ENCODE assay signal across 12 cellular contexts in the genomic region with DNA sequence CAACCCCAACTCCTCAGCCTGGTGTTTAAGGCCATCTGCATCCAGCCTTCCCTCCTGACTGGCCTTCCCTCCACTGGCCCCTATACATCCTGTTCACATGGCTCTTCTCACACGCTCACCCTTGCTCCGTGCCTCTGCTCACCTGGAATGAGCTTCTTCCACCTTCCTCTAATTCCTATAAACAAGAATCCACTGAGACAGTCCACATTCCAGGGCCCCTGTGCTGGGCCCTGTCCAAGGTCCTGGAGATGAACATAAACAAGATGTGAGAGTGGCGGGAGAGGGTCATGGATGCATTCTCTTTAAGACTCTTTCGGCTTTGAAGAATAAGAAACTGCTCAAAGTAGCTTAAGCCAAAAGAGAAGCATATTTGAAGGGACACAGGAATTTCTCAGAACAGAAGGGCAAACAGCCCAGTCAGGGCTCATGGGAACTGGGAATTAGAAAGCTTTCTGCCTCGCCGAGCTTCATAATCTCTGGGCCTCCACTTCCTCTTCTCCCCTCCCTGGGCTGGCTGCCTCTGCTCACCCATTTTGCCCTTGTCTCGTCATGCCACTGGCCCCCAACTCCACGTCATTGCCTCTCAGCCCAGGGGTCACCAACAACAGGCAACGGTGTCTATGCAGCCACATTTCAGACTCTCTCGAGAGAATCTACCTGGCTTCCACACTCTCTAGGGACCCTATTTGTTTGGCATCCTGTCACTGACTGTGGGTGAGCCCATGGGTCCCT. TPM values are rescaled to one million over a fixed set of nuclear protein-coding genes. Genes with fewer than 3 reads are reported as not detected.
DNase-seq lines count a peak whose midpoint lies in the region; TF ChIP-seq lines count a peak whose summit lies in the region.
"Had no signal": no experiment of that assay in that cellular context is flagged by ENCODE, and none has a peak within 500 bp of the region (broad histone marks: within the 10 kb centered on the region; RNA-seq: fewer than 3 reads in every experiment).

No MANE protein-coding gene starts in this region.

- H3K27me3 Mint-ChIP-seq in Calu3 (ENCODE audit: unreplicated experiment) = peaks cover 88% of the 10 kb centered on the region

- peak; percentile 60 for DNase-seq in Calu3
- DNase-seq in LHCN-M2 (ENCODE audit: low read depth) = peak; percentile 5
- DNase-seq in mammary epithelial cell = peak; percentile 24
- peak; percentile 40 for DNase-seq in lung microvascular endothelial cell (ENCODE audit: low read depth in 2 of 2)
- DNase-seq in effector CD4-positive, alpha-beta T cell = no peak
- no peak for DNase-seq in activated gamma-delta T cell (lab: John Stamatoyannopoulos, UW)
- no peak for DNase-seq in stimulated activated CD4-positive, alpha-beta T cell treated with anti-CD3 and anti-CD28 coated beads, Interleukin-2, amount 100 ng/mL, for 24 hours
- no peak for DNase-seq in COLO668 (lab: John Stamatoyannopoulos, UW; ENCODE audit: unreplicated experiment)
- DNase-seq: CD8-positive, alpha-beta memory T cell; NCI-H1417 treated with DMSO at 0.1 percent for 48 hours had no signal

- intact Hi-C loops in Calu3 (cut with micrococcal nuclease; ENCODE audit: unreplicated experiment) = loop anchor here (1.0 kb wide), 1 partner anchor 156 kb away; no protein-coding TSS in a partner anchor
- intact Hi-C loops in mammary epithelial cell (cut with micrococcal nuclease) = no loop called here

- H3K4me1 Mint-ChIP-seq in Calu3 (ENCODE audit: low read depth, unreplicated experiment) = no peaks in the 10 kb centered on the region

- no peaks in the 10 kb centered on the region for H3K36me3 Mint-ChIP-seq in Calu3 (ENCODE audit: insufficient read depth, unreplicated experiment)
- H3K36me3 Mint-ChIP-seq: CD8-positive, alpha-beta memory T cell had no signal

- dilution Hi-C loops in mammary epithelial cell (cut with HindIII; ENCODE audit: low sequenced_read_pairs) = loop anchor here (5.0 to 10.0 kb wide), 2 partner anchors 107 to 111 kb away; no protein-coding TSS in a partner anchor

- WGBS in mammary epithelial cell (ENCODE audit: low coverage, missing lambda C conversion rate) = 37% methylated on average over 10 of the region's 10 CpGs

- H3K27ac ChIP-seq in mammary epithelial cell (ENCODE audit: insufficient read depth, low read depth, low read length) = no peak overlapping the region

- no peaks in the 10 kb centered on the region for H3K79me2 ChIP-seq in mammary epithelial cell (ENCODE audit: insufficient read depth, low read length)

- no peak overlapping the region for H3K4me2 ChIP-seq in mammary epithelial cell (ENCODE audit: insufficient read depth, low read depth, low read length)

- H3K9me3 ChIP-seq in mammary epithelial cell (replicated peaks; ENCODE audit: insufficient read depth, low read length) = no peaks in the 10 kb centered on the region

- H2AFZ ChIP-seq in mammary epithelial cell (ENCODE audit: low read depth, low read length) = no peak overlapping the region

- H3K9ac ChIP-seq in mammary epithelial cell (ENCODE audit: insufficient read depth, low read length) = no peak overlapping the region

- H4K20me1 ChIP-seq in mammary epithelial cell (ENCODE audit: insufficient read depth, low read length) = no peaks in the 10 kb centered on the region

- H3K4me3 ChIP-seq in mammary epithelial cell (replicated peaks in 1 of 3; ENCODE audit: insufficient read depth in 1 of 3, low read depth in 2 of 3, low read length in 3 of 3) = no peak overlapping the region

- H3K27ac Mint-ChIP-seq in Calu3 (ENCODE audit: unreplicated experiment) = no peak overlapping the region
- H3K27ac Mint-ChIP-seq: nephron had no signal

- TF ChIP-seq CTCF in Calu3 (IDR thresholded peaks at IDR 0.05; ENCODE audit: unreplicated experiment) (no peak), mammary epithelial cell (conservative IDR thresholded peaks at IDR 0.05 in 1 of 2, IDR thresholded peaks at IDR 0.05 in 1 of 2; ENCODE audit: extremely low read depth in 1 of 2, insufficient read depth in 1 of 2, low read depth in 1 of 2, low read length in 2 of 2) (no peak)

- H3K4me3 Mint-ChIP-seq in Calu3 (ENCODE audit: low read depth, unreplicated experiment) = no peak overlapping the region
- H3K4me3 Mint-ChIP-seq: CD8-positive, alpha-beta memory T cell; nephron had no signal

- CTCF ChIA-PET in Calu3 (lab: Charles Lee) = interaction anchor here (0.6 to 1.0 kb wide), 4 partner anchors 18 to 748 kb away, joined by 3 to 5 read pairs (median 4); no protein-coding TSS in a partner anchor
- CTCF ChIA-PET in mammary epithelial cell (lab: Charles Lee; ENCODE audit: low non-redundant PET) = no interaction called here

- no peaks in the 10 kb centered on the region for H3K27me3 ChIP-seq in mammary epithelial cell (ENCODE audit: insufficient read depth, low read length)

- H3K4me1 ChIP-seq in mammary epithelial cell (ENCODE audit: insufficient read depth, low read length) = no peaks in the 10 kb centered on the region

- BruUV-seq in Calu3 (replicated peaks; lab: Mats Ljungman, UMichigan) (no TSS peak), mammary epithelial cell (replicated peaks; lab: Mats Ljungman, UMichigan) (no TSS peak)

- H3K36me3 ChIP-seq in mammary epithelial cell (ENCODE audit: insufficient read depth, low read length) = no peaks in the 10 kb centered on the region

- H3K9me3 Mint-ChIP-seq in Calu3 (ENCODE audit: low read depth, unreplicated experiment) = no peaks in the 10 kb centered on the region
- H3K9me3 Mint-ChIP-seq: CD8-positive, alpha-beta memory T cell had no signal

- in situ Hi-C loops in mammary epithelial cell (cut with MboI; ENCODE audit: low sequenced_read_pairs in 2 of 2) = loop anchor here (25.0 kb wide), 2 partner anchors 421 to 646 kb away; a partner anchor contains a TSS

RNA-seq across cellular contexts. Expression of a gene that starts 13.5 kb away (rescaled TPM):
- total RNA-seq in Calu3 (2022) = not detected in 2 replicates
- total RNA-seq in LHCN-M2 (2014; rRNA removed) = not detected in 2 replicates
- polyA plus RNA-seq in LHCN-M2 (2012) = not detected
- total RNA-seq in mammary epithelial cell = not detected
- not detected for polyA plus RNA-seq in mammary epithelial cell
- polyA minus RNA-seq in mammary epithelial cell = not detected
- not detected in 2 replicates for total RNA-seq in lung microvascular endothelial cell
- total RNA-seq: CD8-positive, alpha-beta memory T cell had no signal
- polyA plus RNA-seq: CD8-positive, alpha-beta memory T cell; thymus had no signal

RNA-seq across cellular contexts. Expression of a gene that starts 36.2 kb away (rescaled TPM):
- total RNA-seq in Calu3 (2022) (1.1 and 1.6 TPM in 2 replicates), LHCN-M2 (2014; rRNA removed) (0.06 TPM in 1 of 2 replicates, not detected in the other), mammary epithelial cell (under 1 TPM; under 0.01 to 0.54 TPM), lung microvascular endothelial cell (under 0.01 TPM in 2 replicates)
- 0.18 TPM for polyA plus RNA-seq in LHCN-M2 (2012)
- polyA plus RNA-seq in mammary epithelial cell = 0.20 TPM
- polyA minus RNA-seq in mammary epithelial cell = 0.31 TPM

Comparison
In these comparisons a context has a peak if more than half of its experiments do, and no peak if none do; other contexts are left out.
1. DNase-seq: peak in Calu3 (single experiment), LHCN-M2 (single experiment), mammary epithelial cell (single experiment) and lung microvascular endothelial cell (2 of 2); none in effector CD4-positive, alpha-beta T cell (single experiment), activated gamma-delta T cell (single experiment), stimulated activated CD4-positive, alpha-beta T cell treated with anti-CD3 and anti-CD28 coated beads, Interleukin-2, amount 100 ng/mL, for 24 hours (0 of 2) and COLO668 (single experiment).